Comparison of ENCODE assay signal across 16 cellular contexts in the genomic region with DNA sequence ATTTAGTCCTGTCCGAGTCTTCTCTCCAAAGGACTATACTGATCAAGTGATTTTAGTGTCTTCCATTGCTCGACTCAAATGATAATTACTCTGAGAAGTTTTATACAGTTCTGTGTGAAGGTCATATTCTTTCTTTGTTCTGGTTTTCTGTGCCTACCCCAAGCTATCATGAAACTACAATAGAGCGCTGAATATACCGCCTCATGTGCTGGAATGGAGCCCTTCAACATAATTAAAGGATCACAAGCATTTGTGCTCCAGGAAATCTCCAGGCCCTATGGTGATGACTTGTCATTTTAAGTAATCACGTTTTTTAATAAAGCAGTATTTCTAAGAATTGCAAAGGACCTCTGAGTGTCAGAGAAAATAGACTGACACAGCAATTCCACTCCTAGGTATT.
"Had no signal": no experiment of that assay in that cellular context is flagged by ENCODE, and none has a peak within 500 bp of the region (broad histone marks: within the 10 kb centered on the region; RNA-seq: fewer than 3 reads in every experiment).

No MANE protein-coding gene starts in this region.

- ATAC-seq: foreskin keratinocyte; mucosa of descending colon; naive thymus-derived CD8-positive, alpha-beta T cell; right cardiac atrium; upper lobe of right lung had no signal

- H3K27ac Mint-ChIP-seq: endodermal cell; naive thymus-derived CD8-positive, alpha-beta T cell had no signal

- DNase-seq: dermis blood vessel endothelial cell; effector CD4-positive, alpha-beta T cell; endodermal cell; erythroblast; foreskin keratinocyte; mucosa of descending colon; naive thymus-derived CD8-positive, alpha-beta T cell; right cardiac atrium; stimulated activated CD4-positive, alpha-beta T cell treated with anti-CD3 and anti-CD28 coated beads, Interleukin-2, amount 100 ng/mL, for 48 hours; stimulated activated naive CD4-positive, alpha-beta T cell treated with Interleukin-2 at 50 U/mL for 16 hours; upper lobe of right lung had no signal

- H3K27me3 ChIP-seq: hepatocyte, testis, tibial nerve, upper lobe of right lung, vagina had no signal

- H3K27ac ChIP-seq: foreskin keratinocyte, hepatocyte, testis, tibial nerve, upper lobe of right lung, vagina had no signal

- H3K4me1 Mint-ChIP-seq: endodermal cell; naive thymus-derived CD8-positive, alpha-beta T cell had no signal

- H3K4me3 Mint-ChIP-seq: endodermal cell; naive thymus-derived CD8-positive, alpha-beta T cell had no signal

- H3K4me3 ChIP-seq: hepatocyte, mucosa of descending colon, smooth muscle cell, testis, tibial nerve, upper lobe of right lung, vagina had no signal
